25 cellular contexts compared by ENCODE assay signal in genomic region chr6:20232188-20232587, GRCh38.
"Had no signal": no experiment of that assay in that cellular context is flagged by ENCODE, and none has a peak within 500 bp of the region (broad histone marks: within the 10 kb centered on the region; RNA-seq: fewer than 3 reads in every experiment).

No MANE protein-coding gene starts in this region.

- ATAC-seq: effector memory CD8-positive, alpha-beta T cell; esophagus mucosa; gastrocnemius medialis; heart right ventricle; left cardiac atrium; left lung; left ventricle myocardium superior; lower lobe of right lung; mucosa of descending colon had no signal

- FAIRE-seq: endometrium, islet of Langerhans, keratinocyte had no signal

- H3K4me3 ChIP-seq: colonic mucosa, esophagus squamous epithelium, gastrocnemius medialis, heart right ventricle, left lung, lower lobe of right lung, mucosa of descending colon had no signal

- H3K9me3 ChIP-seq: colonic mucosa, esophagus squamous epithelium, gastrocnemius medialis, heart right ventricle, left lung, lower lobe of right lung, mucosa of descending colon had no signal

- H3K4me1 ChIP-seq: colonic mucosa, gastrocnemius medialis, heart right ventricle, left lung, lower lobe of right lung had no signal

- H3K36me3 ChIP-seq: colonic mucosa, esophagus squamous epithelium, gastrocnemius medialis, heart right ventricle, left lung, lower lobe of right lung had no signal

- H3K27ac ChIP-seq: colonic mucosa, epithelial cell of prostate, esophagus squamous epithelium, gastrocnemius medialis, heart right ventricle, left lung, lower lobe of right lung had no signal

- DNase-seq: colonic mucosa; cortex of kidney; effector CD8-positive, alpha-beta T cell; effector memory CD8-positive, alpha-beta T cell; endodermal cell; erythroblast; esophagus squamous epithelium; foreskin fibroblast; foreskin melanocyte; gastrocnemius medialis; glutamatergic neuron; head of caudate nucleus; heart right ventricle; hippocampal formation; left cardiac atrium; left lung; left ventricle myocardium superior; lower lobe of right lung; mesenchymal stem cell; mucosa of descending colon had no signal

- H3K27me3 ChIP-seq: colonic mucosa, esophagus squamous epithelium, gastrocnemius medialis, heart right ventricle, left lung had no signal
